8 cellular contexts compared by ENCODE assay signal in the genomic region with DNA sequence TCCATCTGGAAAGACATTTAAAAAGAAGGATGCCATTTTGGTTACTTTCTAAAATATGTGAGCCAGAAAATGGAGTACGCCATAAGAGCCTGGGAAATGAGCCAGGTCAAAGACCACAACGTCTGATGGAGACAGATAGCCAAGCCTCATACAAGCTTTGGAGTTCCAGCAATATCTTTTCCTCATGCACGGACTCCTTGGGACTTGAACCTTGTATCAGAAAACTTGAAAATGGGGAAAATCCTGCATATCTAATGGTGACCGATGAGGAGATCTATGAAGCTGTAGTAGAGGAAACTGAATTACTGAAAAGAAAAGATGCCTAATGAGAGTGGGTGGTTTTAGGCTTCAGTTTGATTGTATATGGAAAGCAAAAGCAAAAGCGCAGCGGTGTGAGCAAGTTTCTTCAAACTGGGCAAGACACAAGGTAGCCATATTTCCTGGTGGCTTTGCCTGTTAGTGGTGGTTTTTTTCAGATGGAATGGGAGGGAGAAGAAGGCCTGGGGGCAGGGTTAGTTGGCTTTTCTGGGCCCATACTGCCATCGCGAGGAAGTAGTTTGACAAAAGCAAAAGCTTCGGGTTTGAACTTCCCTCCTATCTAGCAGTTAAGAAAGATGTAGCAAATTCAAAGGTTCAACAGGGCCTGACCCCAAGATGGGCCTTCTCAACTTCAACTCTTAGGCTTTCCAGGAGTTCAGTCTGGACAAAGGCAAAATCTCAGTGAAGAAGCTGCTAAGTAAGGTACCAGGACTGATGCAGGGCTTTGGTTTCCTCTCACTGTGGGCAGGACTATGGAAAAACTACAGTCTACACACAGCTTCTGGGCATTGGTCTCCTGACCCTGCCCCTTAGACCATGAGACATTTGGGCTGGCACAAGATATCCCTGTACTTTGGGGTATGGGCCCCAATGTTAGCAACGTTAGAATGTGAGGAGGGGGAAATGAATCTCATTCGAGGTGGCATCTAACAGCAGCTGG.
DNase-seq lines count a peak whose midpoint lies in the region; ATAC-seq and TF ChIP-seq lines count a peak whose summit lies in the region.

No MANE protein-coding gene starts in this region.

- H4K20me1 ChIP-seq in osteoblast (ENCODE audit: insufficient read depth, low read length) = no peaks in the 10 kb centered on the region

- 40 to 67% methylated on average over 11 of the region's 11 CpGs for WGBS in tibial nerve, 2 donors

- TF ChIP-seq POLR2A in tibial nerve (IDR thresholded peaks at IDR 0.05) = no peak

- H3K4me3 ChIP-seq in osteoblast (ENCODE audit: insufficient read depth, low read length) = peak overlapping the region; percentile 68
- peak overlapping the region in 3 of 4 donors; percentile 28 to 39 (median 34) for H3K4me3 ChIP-seq in tibial nerve

- peak overlapping the region; percentile 75 for H3K4me2 ChIP-seq in osteoblast (ENCODE audit: insufficient read depth, low read length)

- H3K27me3 Mint-ChIP-seq in CD4-positive, alpha-beta T cell = no peaks in the 10 kb centered on the region

- H3K9me3 ChIP-seq in CD4-positive, alpha-beta T cell (ENCODE audit: control insufficient read depth, low read length) = no peaks in the 10 kb centered on the region
- no peaks in the 10 kb centered on the region for H3K9me3 ChIP-seq in osteoblast (ENCODE audit: low read depth, low read length)
- H3K9me3 ChIP-seq in tibial nerve = no peaks in the 10 kb centered on the region

- intact Hi-C loops in CD4-positive, alpha-beta T cell (cut with DNase I, micrococcal nuclease) = no loop called here

- CTCF ChIA-PET in CD4-positive, alpha-beta T cell (lab: Charles Lee) = interaction anchor here (0.9 to 2.0 kb wide), 11 partner anchors 9 to 71 kb away, joined by 3 to 9 read pairs (median 4); no protein-coding TSS in a partner anchor

- peak overlapping the region; percentile 33 for H3K27ac ChIP-seq in CD4-positive, alpha-beta T cell (ENCODE audit: low read depth, low read length)
- H3K27ac ChIP-seq in osteoblast (ENCODE audit: low read depth, low read length) (peak overlapping the region; percentile 8), tibial nerve (peak overlapping the region; percentile 26 to 79 (median 70))

- peak overlapping the region; percentile 56 for H2AFZ ChIP-seq in osteoblast (ENCODE audit: low read length)

- no peaks in the 10 kb centered on the region for H3K36me3 ChIP-seq in osteoblast (ENCODE audit: insufficient read depth, low read length)
- no peaks in the 10 kb centered on the region for H3K36me3 ChIP-seq in tibial nerve

- TF ChIP-seq EP300 in tibial nerve (IDR thresholded peaks at IDR 0.05) = peak in 1 of 2 donors; percentile 68

- DNase-seq in CD4-positive, alpha-beta T cell = peak; percentile 64 to 89 (median 74)
- DNase-seq in activated CD4-positive, alpha-beta T cell treated with anti-CD3 and anti-CD28 coated beads, Interleukin-2, amount 50 U/mL, for 24 hours (ENCODE audit: low read depth in 1 of 2, low spot score in 1 of 2) = peak; percentile 47 to 57
- peak; percentile 59 for DNase-seq in effector CD8-positive, alpha-beta T cell (lab: John Stamatoyannopoulos, UW)
- DNase-seq in osteoblast (ENCODE audit: insufficient read length, low spot score, missing footprints) (no peak), tibial nerve (ENCODE audit: low spot score in 2 of 2) (peak in 1 of 2 donors; percentile 24), iPS-NIHi11 (ENCODE audit: low spot score) (no peak)

- peak overlapping the region; percentile 89 for H3K4me3 Mint-ChIP-seq in CD4-positive, alpha-beta T cell

- peak; percentile 82 for ATAC-seq in CD4-positive, alpha-beta T cell (ENCODE audit: poor library complexity)
- peak; percentile 88 for ATAC-seq in GM19463 (IDR thresholded peaks at IDR 0.05; ENCODE audit: unreplicated experiment)
- ATAC-seq in HG03571 (IDR thresholded peaks at IDR 0.05; ENCODE audit: unreplicated experiment) = peak; percentile 78

- H3K9me3 Mint-ChIP-seq in CD4-positive, alpha-beta T cell = no peaks in the 10 kb centered on the region

- H3K4me1 ChIP-seq in osteoblast (ENCODE audit: insufficient read depth, low read length) (peaks cover 3% of the 10 kb centered on the region), tibial nerve (no peaks in the 10 kb centered on the region)

- no peaks in the 10 kb centered on the region for H3K79me2 ChIP-seq in osteoblast (ENCODE audit: insufficient read depth, low read length)

- H3K27me3 ChIP-seq in CD4-positive, alpha-beta T cell (ENCODE audit: control insufficient read depth, insufficient read depth, low read length) = no peaks in the 10 kb centered on the region
- H3K27me3 ChIP-seq in osteoblast (ENCODE audit: insufficient read depth, low read length) (no peaks in the 10 kb centered on the region), tibial nerve (no peaks in the 10 kb centered on the region)

- H3K36me3 Mint-ChIP-seq in CD4-positive, alpha-beta T cell (ENCODE audit: low read depth) = no peaks in the 10 kb centered on the region

- peak overlapping the region; percentile 96 for H3K27ac Mint-ChIP-seq in CD4-positive, alpha-beta T cell

- TF ChIP-seq CTCF in CD4-positive, alpha-beta T cell (IDR thresholded peaks at IDR 0.05) = peak; percentile 38
- TF ChIP-seq CTCF in osteoblast (IDR thresholded peaks at IDR 0.05; ENCODE audit: extremely low read depth, low read depth, low read length) (peak; percentile 60), tibial nerve (IDR thresholded peaks at IDR 0.05) (peak in 4 of 5 experiments; percentile 35 to 77 (median 56))

- H3K4me1 Mint-ChIP-seq in CD4-positive, alpha-beta T cell (ENCODE audit: low read depth) = peaks cover 12% of the 10 kb centered on the region

- POLR2A ChIA-PET in CD4-positive, alpha-beta T cell (lab: Charles Lee) = interaction anchor here (1.0 to 1.5 kb wide), 2 partner anchors 15 to 211 kb away, joined by 3 to 6 read pairs; no protein-coding TSS in a partner anchor

Comparison
In these comparisons a context has a peak if more than half of its experiments do, and no peak if none do; other contexts are left out.
1. DNase-seq: peak in CD4-positive, alpha-beta T cell (10 of 10), activated CD4-positive, alpha-beta T cell treated with anti-CD3 and anti-CD28 coated beads, Interleukin-2, amount 50 U/mL, for 24 hours (2 of 2) and effector CD8-positive, alpha-beta T cell (single experiment); none in osteoblast (single experiment) and iPS-NIHi11 (single experiment).
2. H3K27ac ChIP-seq: peak in every context shown above with its lines; median percentile 70 in tibial nerve; 33 in CD4-positive, alpha-beta T cell; 8 in osteoblast.
3. Peak in every context shown above with its lines, with median percentiles within 50 percentile points of each other: ATAC-seq and CTCF ChIP-seq.